In genomic region chr11:112977620-112978212, GRCh38 we compare ENCODE assay signal across 11 cellular contexts. TPM values are rescaled to one million over a fixed set of nuclear protein-coding genes. Genes with fewer than 3 reads are reported as not detected.
DNase-seq lines count a peak whose midpoint lies in the region; ATAC-seq and TF ChIP-seq lines count a peak whose summit lies in the region.
"Had no signal": no experiment of that assay in that cellular context is flagged by ENCODE, and none has a peak within 500 bp of the region (broad histone marks: within the 10 kb centered on the region; RNA-seq: fewer than 3 reads in every experiment).

No MANE protein-coding gene starts in this region.

- no peak overlapping the region for H3K4ac ChIP-seq in H9 (ENCODE audit: low read depth, low read length)

- H2BK12ac ChIP-seq in H9 (ENCODE audit: insufficient read length, low read depth, low read length), result no peak overlapping the region

- H3K27me3 ChIP-seq in H9 (ENCODE audit: insufficient read depth, low read length) (no peaks in the 10 kb centered on the region), spleen (replicated peaks in 1 of 7) (peaks cover 0 to 7% (median 0%) of the 10 kb centered on the region in 7 donors)
- H3K27me3 ChIP-seq: vagina had no signal

- no peak overlapping the region for H2AK5ac ChIP-seq in H9 (ENCODE audit: insufficient read length, low read length)

- no peaks in the 10 kb centered on the region for H3K79me2 ChIP-seq in H9 (ENCODE audit: insufficient read depth, low read length)

- H3K56ac ChIP-seq in H9 (ENCODE audit: insufficient read length, low read depth, low read length), result no peak overlapping the region

- H3K36me3 ChIP-seq in spleen, result no peaks in the 10 kb centered on the region
- H3K36me3 ChIP-seq: vagina had no signal

- H3K4me3 Mint-ChIP-seq in H9, result no peak overlapping the region

- no peak overlapping the region for H2AFZ ChIP-seq in H9 (ENCODE audit: low read length)

- H3K4me3 ChIP-seq in fibroblast of the aortic adventitia (ENCODE audit: low read depth, low read length) (no peak overlapping the region), spleen (no peak overlapping the region)
- H3K4me3 ChIP-seq: vagina had no signal

- no peak for DNase-seq in H9
- peak; percentile 66 for DNase-seq in OCI-M1 (lab: John Stamatoyannopoulos, UW)
- DNase-seq in fibroblast of the aortic adventitia (ENCODE audit: low read depth), result peak; percentile 58
- no peak for DNase-seq in sciatic nerve (ENCODE audit: low spot score)
- DNase-seq in GM13976 (ENCODE audit: low spot score), result no peak
- no peak for DNase-seq in GM10266 (ENCODE audit: extremely low spot score)
- no peak for DNase-seq in spleen
- DNase-seq: islet precursor cell, MM.1S had no signal

- no peaks in the 10 kb centered on the region for H3K9me3 ChIP-seq in H9 (ENCODE audit: control insufficient read depth, low read depth, low read length)
- H3K9me3 ChIP-seq in spleen, result no peaks in the 10 kb centered on the region
- H3K9me3 ChIP-seq: vagina had no signal

- H3T11ph ChIP-seq in H9 (ENCODE audit: low read length), result no peak overlapping the region

- H4K91ac ChIP-seq in H9 (ENCODE audit: insufficient read length, low read depth, low read length), result no peak overlapping the region

- H3K27me3 Mint-ChIP-seq in H9 (ENCODE audit: low read depth), result no peaks in the 10 kb centered on the region

- H3K9ac ChIP-seq in H9 (ENCODE audit: extremely low read depth, insufficient read length, low read length), result no peak overlapping the region

- ATAC-seq in sciatic nerve (peak; percentile 76), GM21390 (IDR thresholded peaks at IDR 0.05; ENCODE audit: unreplicated experiment) (no peak)

- no CpG with 5 or more reads among the region's 3 CpGs for WGBS in H9 (ENCODE audit: extremely low coverage, insufficient read length, low lambda C conversion rate)
- 37 to 62% (median 47%) methylated on average over 3 of the region's 3 CpGs for WGBS in spleen, 5 donors

- H3K36me3 Mint-ChIP-seq in H9 (ENCODE audit: insufficient read depth in 1 of 3, low read depth in 3 of 3), result no peaks in the 10 kb centered on the region

- no peaks in the 10 kb centered on the region; the same call in 1 of the 2 replicates for H3K4me1 ChIP-seq in H9 (ENCODE audit: insufficient read depth, low read length)
- H3K4me1 ChIP-seq in spleen, result no peaks in the 10 kb centered on the region
- H3K4me1 ChIP-seq: vagina had no signal

- no peak overlapping the region for H2BK120ac ChIP-seq in H9 (ENCODE audit: low read depth, low read length, poor library complexity, severe bottlenecking)

- no peaks in the 10 kb centered on the region for H4K20me1 ChIP-seq in H9 (ENCODE audit: control insufficient read depth, insufficient read depth, insufficient read length)

- H3K9me3 Mint-ChIP-seq in H9, result no peaks in the 10 kb centered on the region

- H3K27ac Mint-ChIP-seq in H9, result no peak overlapping the region

- H2BK5ac ChIP-seq in H9 (ENCODE audit: insufficient read length, low read length), result no peak overlapping the region

- no peak overlapping the region for H4K8ac ChIP-seq in H9 (replicated peaks; ENCODE audit: insufficient read length, low read depth, low read length)

- H2BK20ac ChIP-seq in H9 (ENCODE audit: low read depth, low read length, poor library complexity, severe bottlenecking), result no peak overlapping the region

- H3K23ac ChIP-seq in H9 (ENCODE audit: insufficient read length, low read depth, low read length), result no peak overlapping the region

- TF ChIP-seq CTCF in H9 (conservative IDR thresholded peaks at IDR 0.05) (no peak), fibroblast of the aortic adventitia (IDR thresholded peaks at IDR 0.05; ENCODE audit: insufficient read depth, low read length) (no peak), GM13976 (IDR thresholded peaks at IDR 0.05; ENCODE audit: borderline replicate concordance, control extremely low read depth, extremely low read depth, insufficient read depth, missing control alignments) (no peak), GM10266 (IDR thresholded peaks at IDR 0.05; ENCODE audit: control insufficient read depth, insufficient read depth, low read depth, missing control alignments) (no peak), spleen (IDR thresholded peaks at IDR 0.05 in 8 of 11, conservative IDR thresholded peaks at IDR 0.05 in 3 of 11) (no peak)

- no peak for TF ChIP-seq POLR2A in spleen (IDR thresholded peaks at IDR 0.05)

- H3K79me1 ChIP-seq in H9 (ENCODE audit: insufficient read depth, low read depth, low read length, poor library complexity, severe bottlenecking), result no peaks in the 10 kb centered on the region

- H3K4me2 ChIP-seq in H9 (ENCODE audit: insufficient read depth, insufficient read length, low read length), result peak overlapping the region; percentile 14

- in situ Hi-C loops in GM13976 (cut with MboI; ENCODE audit: low sequenced_read_pairs, unreplicated experiment), result no loop called here

- no peak overlapping the region for H3K18ac ChIP-seq in H9 (ENCODE audit: insufficient read length, low read depth, low read length)

- H3K23me2 ChIP-seq in H9 (ENCODE audit: insufficient read length, low read depth, low read length, poor library complexity, severe bottlenecking), result no peaks in the 10 kb centered on the region

- no peak overlapping the region for H3K14ac ChIP-seq in H9 (ENCODE audit: insufficient read depth, low read length)

- H3K27ac ChIP-seq in H9 (ENCODE audit: insufficient read length, low read depth, low read length), result no peak overlapping the region
- H3K27ac ChIP-seq in spleen, result no peak overlapping the region
- H3K27ac ChIP-seq: vagina had no signal

- intact Hi-C loops in sciatic nerve (cut with DNase I) (no loop called here), spleen (cut with DNase I; ENCODE audit: low total_unique reads) (no loop called here)

- no peak overlapping the region for H2BK15ac ChIP-seq in H9 (ENCODE audit: low read depth, low read length)

- H4K5ac ChIP-seq in H9 (ENCODE audit: insufficient read length, low read depth, low read length), result no peak overlapping the region

- H3K4me1 Mint-ChIP-seq in H9, result peaks cover 17 to 19% of the 10 kb centered on the region in 2 experiments

RNA-seq across cellular contexts. Expression of gene NCAM1, which starts 16.5 kb away (rescaled TPM):
- 2.2 and 2.5 TPM in 2 replicates for total RNA-seq in H9 (2021)
- total RNA-seq in fibroblast of the aortic adventitia (ENCODE audit: low replicate concordance), result 3.0 and 23.6 TPM in 2 replicates
- 84.7 TPM for total RNA-seq in sciatic nerve
- 10 to 100 TPM in 2 of 7 donors, 1 to 10 TPM in 5; 5.5 to 13.2 (median 8.1) TPM for total RNA-seq in spleen
- 1 to 10 TPM in 1 of 3 donors, under 1 TPM in 2; 0.41 to 2.2 (median 0.57) TPM for polyA plus RNA-seq in spleen

Comparison
In these comparisons a context has a peak if more than half of its experiments do, and no peak if none do; other contexts are left out.
1. DNase-seq: peak in OCI-M1 (single experiment) and fibroblast of the aortic adventitia (single experiment); none in H9 (single experiment), sciatic nerve (single experiment), GM13976 (single experiment), GM10266 (single experiment) and spleen (single experiment).